In the genomic region with DNA sequence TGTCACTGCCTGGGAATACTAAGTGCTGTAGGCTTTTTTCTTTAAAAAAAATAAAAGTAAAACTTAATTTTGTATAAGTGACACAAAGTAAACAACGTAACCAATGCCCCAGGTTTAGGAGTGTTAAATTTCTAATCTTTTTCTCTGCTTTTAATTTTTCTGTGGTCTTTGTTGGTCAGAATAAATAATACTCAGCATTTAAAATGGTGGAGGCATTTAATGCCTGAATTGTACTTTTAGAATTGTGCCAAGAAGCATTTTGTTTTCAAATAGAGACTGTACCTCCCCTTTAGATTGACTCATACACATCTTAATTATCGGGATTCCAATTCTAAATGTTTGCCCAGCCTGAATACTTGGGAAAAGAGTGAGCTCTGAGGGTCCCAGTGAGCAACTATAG, we compare ENCODE assay signal across 1 cellular context.
TF ChIP-seq lines count a peak whose summit lies in the region.

No MANE protein-coding gene starts in this region.

TF ChIP-seq in WTC11, 78 proteins besides CTCF, POLR2A, EP300 and RAD21 (continued from another document):
- TF ChIP-seq, protein P1, sequence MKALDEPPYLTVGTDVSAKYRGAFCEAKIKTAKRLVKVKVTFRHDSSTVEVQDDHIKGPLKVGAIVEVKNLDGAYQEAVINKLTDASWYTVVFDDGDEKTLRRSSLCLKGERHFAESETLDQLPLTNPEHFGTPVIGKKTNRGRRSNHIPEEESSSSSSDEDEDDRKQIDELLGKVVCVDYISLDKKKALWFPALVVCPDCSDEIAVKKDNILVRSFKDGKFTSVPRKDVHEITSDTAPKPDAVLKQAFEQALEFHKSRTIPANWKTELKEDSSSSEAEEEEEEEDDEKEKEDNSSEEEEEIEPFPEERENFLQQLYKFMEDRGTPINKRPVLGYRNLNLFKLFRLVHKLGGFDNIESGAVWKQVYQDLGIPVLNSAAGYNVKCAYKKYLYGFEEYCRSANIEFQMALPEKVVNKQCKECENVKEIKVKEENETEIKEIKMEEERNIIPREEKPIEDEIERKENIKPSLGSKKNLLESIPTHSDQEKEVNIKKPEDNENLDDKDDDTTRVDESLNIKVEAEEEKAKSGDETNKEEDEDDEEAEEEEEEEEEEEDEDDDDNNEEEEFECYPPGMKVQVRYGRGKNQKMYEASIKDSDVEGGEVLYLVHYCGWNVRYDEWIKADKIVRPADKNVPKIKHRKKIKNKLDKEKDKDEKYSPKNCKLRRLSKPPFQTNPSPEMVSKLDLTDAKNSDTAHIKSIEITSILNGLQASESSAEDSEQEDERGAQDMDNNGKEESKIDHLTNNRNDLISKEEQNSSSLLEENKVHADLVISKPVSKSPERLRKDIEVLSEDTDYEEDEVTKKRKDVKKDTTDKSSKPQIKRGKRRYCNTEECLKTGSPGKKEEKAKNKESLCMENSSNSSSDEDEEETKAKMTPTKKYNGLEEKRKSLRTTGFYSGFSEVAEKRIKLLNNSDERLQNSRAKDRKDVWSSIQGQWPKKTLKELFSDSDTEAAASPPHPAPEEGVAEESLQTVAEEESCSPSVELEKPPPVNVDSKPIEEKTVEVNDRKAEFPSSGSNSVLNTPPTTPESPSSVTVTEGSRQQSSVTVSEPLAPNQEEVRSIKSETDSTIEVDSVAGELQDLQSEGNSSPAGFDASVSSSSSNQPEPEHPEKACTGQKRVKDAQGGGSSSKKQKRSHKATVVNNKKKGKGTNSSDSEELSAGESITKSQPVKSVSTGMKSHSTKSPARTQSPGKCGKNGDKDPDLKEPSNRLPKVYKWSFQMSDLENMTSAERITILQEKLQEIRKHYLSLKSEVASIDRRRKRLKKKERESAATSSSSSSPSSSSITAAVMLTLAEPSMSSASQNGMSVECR (CRISPR knock-in tag; IDR thresholded peaks at IDR 0.05; ENCODE audit: borderline replicate concordance): no peak
- TF ChIP-seq, protein P2, sequence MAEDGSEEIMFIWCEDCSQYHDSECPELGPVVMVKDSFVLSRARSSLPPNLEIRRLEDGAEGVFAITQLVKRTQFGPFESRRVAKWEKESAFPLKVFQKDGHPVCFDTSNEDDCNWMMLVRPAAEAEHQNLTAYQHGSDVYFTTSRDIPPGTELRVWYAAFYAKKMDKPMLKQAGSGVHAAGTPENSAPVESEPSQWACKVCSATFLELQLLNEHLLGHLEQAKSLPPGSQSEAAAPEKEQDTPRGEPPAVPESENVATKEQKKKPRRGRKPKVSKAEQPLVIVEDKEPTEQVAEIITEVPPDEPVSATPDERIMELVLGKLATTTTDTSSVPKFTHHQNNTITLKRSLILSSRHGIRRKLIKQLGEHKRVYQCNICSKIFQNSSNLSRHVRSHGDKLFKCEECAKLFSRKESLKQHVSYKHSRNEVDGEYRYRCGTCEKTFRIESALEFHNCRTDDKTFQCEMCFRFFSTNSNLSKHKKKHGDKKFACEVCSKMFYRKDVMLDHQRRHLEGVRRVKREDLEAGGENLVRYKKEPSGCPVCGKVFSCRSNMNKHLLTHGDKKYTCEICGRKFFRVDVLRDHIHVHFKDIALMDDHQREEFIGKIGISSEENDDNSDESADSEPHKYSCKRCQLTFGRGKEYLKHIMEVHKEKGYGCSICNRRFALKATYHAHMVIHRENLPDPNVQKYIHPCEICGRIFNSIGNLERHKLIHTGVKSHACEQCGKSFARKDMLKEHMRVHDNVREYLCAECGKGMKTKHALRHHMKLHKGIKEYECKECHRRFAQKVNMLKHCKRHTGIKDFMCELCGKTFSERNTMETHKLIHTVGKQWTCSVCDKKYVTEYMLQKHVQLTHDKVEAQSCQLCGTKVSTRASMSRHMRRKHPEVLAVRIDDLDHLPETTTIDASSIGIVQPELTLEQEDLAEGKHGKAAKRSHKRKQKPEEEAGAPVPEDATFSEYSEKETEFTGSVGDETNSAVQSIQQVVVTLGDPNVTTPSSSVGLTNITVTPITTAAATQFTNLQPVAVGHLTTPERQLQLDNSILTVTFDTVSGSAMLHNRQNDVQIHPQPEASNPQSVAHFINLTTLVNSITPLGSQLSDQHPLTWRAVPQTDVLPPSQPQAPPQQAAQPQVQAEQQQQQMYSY (CRISPR knock-in tag; IDR thresholded peaks at IDR 0.05): no peak
- TF ChIP-seq, protein P3, sequence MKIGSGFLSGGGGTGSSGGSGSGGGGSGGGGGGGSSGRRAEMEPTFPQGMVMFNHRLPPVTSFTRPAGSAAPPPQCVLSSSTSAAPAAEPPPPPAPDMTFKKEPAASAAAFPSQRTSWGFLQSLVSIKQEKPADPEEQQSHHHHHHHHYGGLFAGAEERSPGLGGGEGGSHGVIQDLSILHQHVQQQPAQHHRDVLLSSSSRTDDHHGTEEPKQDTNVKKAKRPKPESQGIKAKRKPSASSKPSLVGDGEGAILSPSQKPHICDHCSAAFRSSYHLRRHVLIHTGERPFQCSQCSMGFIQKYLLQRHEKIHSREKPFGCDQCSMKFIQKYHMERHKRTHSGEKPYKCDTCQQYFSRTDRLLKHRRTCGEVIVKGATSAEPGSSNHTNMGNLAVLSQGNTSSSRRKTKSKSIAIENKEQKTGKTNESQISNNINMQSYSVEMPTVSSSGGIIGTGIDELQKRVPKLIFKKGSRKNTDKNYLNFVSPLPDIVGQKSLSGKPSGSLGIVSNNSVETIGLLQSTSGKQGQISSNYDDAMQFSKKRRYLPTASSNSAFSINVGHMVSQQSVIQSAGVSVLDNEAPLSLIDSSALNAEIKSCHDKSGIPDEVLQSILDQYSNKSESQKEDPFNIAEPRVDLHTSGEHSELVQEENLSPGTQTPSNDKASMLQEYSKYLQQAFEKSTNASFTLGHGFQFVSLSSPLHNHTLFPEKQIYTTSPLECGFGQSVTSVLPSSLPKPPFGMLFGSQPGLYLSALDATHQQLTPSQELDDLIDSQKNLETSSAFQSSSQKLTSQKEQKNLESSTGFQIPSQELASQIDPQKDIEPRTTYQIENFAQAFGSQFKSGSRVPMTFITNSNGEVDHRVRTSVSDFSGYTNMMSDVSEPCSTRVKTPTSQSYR (CRISPR knock-in tag; IDR thresholded peaks at IDR 0.05): no peak
